Comparison of ENCODE assay signal across 8 cellular contexts in genomic region chr14:106626942-106627588, GRCh38.
DNase-seq lines count a peak whose midpoint lies in the region; ATAC-seq and TF ChIP-seq lines count a peak whose summit lies in the region.
"Not testable (repeated sequence)": the region's sequence is repeated elsewhere in the genome, so short reads cannot be mapped to it uniquely, and the experiment has no call there.

No MANE protein-coding gene starts in this region.

- not testable (repeated sequence) for H3K27me3 ChIP-seq in testis

- H3K4me3 Mint-ChIP-seq in activated T-helper 17 cell treated with anti-CD3 and anti-CD28 coated beads, Interleukin-2, amount 50 U/mL, for 72 hours, result not testable (repeated sequence)

- H3K27ac Mint-ChIP-seq in activated T-helper 17 cell treated with anti-CD3 and anti-CD28 coated beads, Interleukin-2, amount 50 U/mL, for 72 hours, result not testable (repeated sequence)

- intact Hi-C loops in left cardiac atrium (cut with DNase I); testis (cut with DNase I; ENCODE audit: low total_unique reads): not testable (repeated sequence)

- ATAC-seq in activated T-helper 17 cell treated with anti-CD3 and anti-CD28 coated beads, Interleukin-2, amount 50 U/mL, for 72 hours (replicated peaks), result peak; percentile 94
- ATAC-seq in left cardiac atrium, result not testable (repeated sequence)

- not testable (repeated sequence) for H3K36me3 Mint-ChIP-seq in activated T-helper 17 cell treated with anti-CD3 and anti-CD28 coated beads, Interleukin-2, amount 50 U/mL, for 72 hours (ENCODE audit: low read depth)

- H3K27ac ChIP-seq in VCaP, testis: not testable (repeated sequence)

- H3K9me3 ChIP-seq in testis, result not testable (repeated sequence)

- peaks cover 11% of the 10 kb centered on the region for H3K27me3 Mint-ChIP-seq in activated T-helper 17 cell treated with anti-CD3 and anti-CD28 coated beads, Interleukin-2, amount 50 U/mL, for 72 hours

- 33 to 40% methylated on average over 17 to 21 of the region's 22 CpGs for WGBS in testis, 2 donors

- not testable (repeated sequence) for H3K36me3 ChIP-seq in testis (ENCODE audit: low read depth, missing control alignments)

- peak; percentile 22 for DNase-seq in ELF-1 (ENCODE audit: low read depth, low spot score)
- DNase-seq in KG1 (lab: John Stamatoyannopoulos, UW), result peak; percentile 40
- peak; percentile 62 for DNase-seq in NCI-H748 (lab: John Stamatoyannopoulos, UW; ENCODE audit: unreplicated experiment)
- DNase-seq in left cardiac atrium, result peak; percentile 36
- peak; percentile 15 to 72 for DNase-seq in stimulated activated CD4-positive, alpha-beta T cell treated with anti-CD3 and anti-CD28 coated beads, Interleukin-15, amount 100 ng/mL, for 48 hours (ENCODE audit: low read depth in 2 of 2)
- DNase-seq in testis, result peak; percentile 66

- H3K4me1 ChIP-seq in testis, result not testable (repeated sequence)

- peak; percentile 92 for TF ChIP-seq CTCF in VCaP (conservative IDR thresholded peaks at IDR 0.05)
- TF ChIP-seq CTCF in testis (IDR thresholded peaks at IDR 0.05), result peak in 1 of 3 experiments; percentile 47

- H3K4me3 ChIP-seq in testis, result not testable (repeated sequence)

- not testable (repeated sequence) for TF ChIP-seq POLR2A in testis (IDR thresholded peaks at IDR 0.05)

- H3K9me3 Mint-ChIP-seq in activated T-helper 17 cell treated with anti-CD3 and anti-CD28 coated beads, Interleukin-2, amount 50 U/mL, for 72 hours, result not testable (repeated sequence)

- not testable (repeated sequence) for H3K4me1 Mint-ChIP-seq in activated T-helper 17 cell treated with anti-CD3 and anti-CD28 coated beads, Interleukin-2, amount 50 U/mL, for 72 hours
